In genomic region chr6:166861961-166862286, GRCh38 we compare ENCODE assay signal across 7 cellular contexts.
DNase-seq lines count a peak whose midpoint lies in the region; ATAC-seq and FAIRE-seq lines count a peak whose summit lies in the region.

No MANE protein-coding gene starts in this region.

- peaks cover 34% of the 10 kb centered on the region for H3K27me3 Mint-ChIP-seq in activated T-helper 1 cell treated with anti-CD3 and anti-CD28 coated beads, Interleukin-12 subunit alpha, Interleukin-12 subunit beta, Interleukin-2, Interleukin-4 antibody, amounts not matched to agents 30 ng/mL and 10 ng/mL and 1 ng/mL, durations not matched to agents 14 hours and 24 hours and 36 hours (ENCODE audit: insufficient read depth)
- H3K27me3 Mint-ChIP-seq in stimulated activated naive CD8-positive, alpha-beta T cell treated with anti-CD3 and anti-CD28 coated beads, Interleukin-15, amount 100 ng/mL, for 72 hours, result peaks cover 41% of the 10 kb centered on the region

- DNase-seq in HAP-1 (ENCODE audit: low spot score in 2 of 2) (no peak), inferior parietal cortex (ENCODE audit: extremely low spot score) (peak; percentile 43), HTR-8/SVneo (ENCODE audit: insufficient read length, low spot score) (no peak), frontal cortex (ENCODE audit: low spot score in 2 of 2) (no peak), NCI-H2029 treated with DMSO at 0.1 percent for 48 hours (lab: John Stamatoyannopoulos, UW) (no peak)
- DNase-seq in activated T-helper 1 cell treated with anti-CD3 and anti-CD28 coated beads, Interleukin-12 subunit alpha, Interleukin-12 subunit beta, Interleukin-2, Interleukin-4 antibody, amounts not matched to agents 30 ng/mL and 10 ng/mL and 1 ng/mL, durations not matched to agents 14 hours and 24 hours and 36 hours (ENCODE audit: low spot score), result no peak
- no peak for DNase-seq in stimulated activated naive CD8-positive, alpha-beta T cell treated with anti-CD3 and anti-CD28 coated beads, Interleukin-15, amount 100 ng/mL, for 72 hours

- intact Hi-C loops in activated T-helper 1 cell treated with anti-CD3 and anti-CD28 coated beads, Interleukin-12 subunit alpha, Interleukin-12 subunit beta, Interleukin-2, Interleukin-4 antibody, amounts not matched to agents 30 ng/mL and 10 ng/mL and 1 ng/mL, durations not matched to agents 14 hours and 24 hours and 36 hours (cut with micrococcal nuclease), result loop anchor here (2.0 to 5.0 kb wide), 4 partner anchors 27 to 135 kb away; partner anchors contain the start of gene CEP43

- ATAC-seq in stimulated activated naive CD8-positive, alpha-beta T cell treated with anti-CD3 and anti-CD28 coated beads, Interleukin-15, amount 100 ng/mL, for 72 hours, result no peak

- no peaks in the 10 kb centered on the region for H3K36me3 Mint-ChIP-seq in activated T-helper 1 cell treated with anti-CD3 and anti-CD28 coated beads, Interleukin-12 subunit alpha, Interleukin-12 subunit beta, Interleukin-2, Interleukin-4 antibody, amounts not matched to agents 30 ng/mL and 10 ng/mL and 1 ng/mL, durations not matched to agents 14 hours and 24 hours and 36 hours (ENCODE audit: low read depth)

- FAIRE-seq in HTR-8/SVneo (lab: Jason Lieb, UNC), result no peak
- no peak for FAIRE-seq in frontal cortex (lab: Jason Lieb, UNC)

- H3K4me1 ChIP-seq in HAP-1, result peaks cover 6% of the 10 kb centered on the region

- peaks cover 7% of the 10 kb centered on the region for H3K4me1 Mint-ChIP-seq in activated T-helper 1 cell treated with anti-CD3 and anti-CD28 coated beads, Interleukin-12 subunit alpha, Interleukin-12 subunit beta, Interleukin-2, Interleukin-4 antibody, amounts not matched to agents 30 ng/mL and 10 ng/mL and 1 ng/mL, durations not matched to agents 14 hours and 24 hours and 36 hours (ENCODE audit: low read depth)
- H3K4me1 Mint-ChIP-seq in stimulated activated naive CD8-positive, alpha-beta T cell treated with anti-CD3 and anti-CD28 coated beads, Interleukin-15, amount 100 ng/mL, for 72 hours, result peaks cover 12% of the 10 kb centered on the region

- in situ Hi-C loops in HAP-1 (cut with MboI; ENCODE audit: low sequenced_read_pairs), result no loop called here

- no peaks in the 10 kb centered on the region for H3K9me3 ChIP-seq in HAP-1

- no peaks in the 10 kb centered on the region for H3K36me3 ChIP-seq in HAP-1 (replicated peaks)

- peak overlapping the region; percentile 43 for H3K4me3 ChIP-seq in HAP-1

- H3K4me3 Mint-ChIP-seq in activated T-helper 1 cell treated with anti-CD3 and anti-CD28 coated beads, Interleukin-12 subunit alpha, Interleukin-12 subunit beta, Interleukin-2, Interleukin-4 antibody, amounts not matched to agents 30 ng/mL and 10 ng/mL and 1 ng/mL, durations not matched to agents 14 hours and 24 hours and 36 hours, result peak overlapping the region; percentile 80
- peak overlapping the region; percentile 71 to 89 for H3K4me3 Mint-ChIP-seq in stimulated activated naive CD8-positive, alpha-beta T cell treated with anti-CD3 and anti-CD28 coated beads, Interleukin-15, amount 100 ng/mL, for 72 hours

- H3K9me3 Mint-ChIP-seq in activated T-helper 1 cell treated with anti-CD3 and anti-CD28 coated beads, Interleukin-12 subunit alpha, Interleukin-12 subunit beta, Interleukin-2, Interleukin-4 antibody, amounts not matched to agents 30 ng/mL and 10 ng/mL and 1 ng/mL, durations not matched to agents 14 hours and 24 hours and 36 hours, result no peaks in the 10 kb centered on the region
- H3K9me3 Mint-ChIP-seq in stimulated activated naive CD8-positive, alpha-beta T cell treated with anti-CD3 and anti-CD28 coated beads, Interleukin-15, amount 100 ng/mL, for 72 hours, result no peaks in the 10 kb centered on the region

- H3K27me3 ChIP-seq in HAP-1 (ENCODE audit: low read depth), result no peaks in the 10 kb centered on the region

- H3K27ac Mint-ChIP-seq in activated T-helper 1 cell treated with anti-CD3 and anti-CD28 coated beads, Interleukin-12 subunit alpha, Interleukin-12 subunit beta, Interleukin-2, Interleukin-4 antibody, amounts not matched to agents 30 ng/mL and 10 ng/mL and 1 ng/mL, durations not matched to agents 14 hours and 24 hours and 36 hours, result no peak overlapping the region
- H3K27ac Mint-ChIP-seq in stimulated activated naive CD8-positive, alpha-beta T cell treated with anti-CD3 and anti-CD28 coated beads, Interleukin-15, amount 100 ng/mL, for 72 hours, result no peak overlapping the region
